ENCODE assay signal across 16 cellular contexts in genomic region chr19:40590464-40591265, GRCh38.
"Had no signal": no experiment of that assay in that cellular context is flagged by ENCODE, and none has a peak within 500 bp of the region (broad histone marks: within the 10 kb centered on the region; RNA-seq: fewer than 3 reads in every experiment).

No MANE protein-coding gene starts in this region.

- H3K4me3 ChIP-seq: adrenal gland, mucosa of descending colon, sigmoid colon had no signal

- H3K9me3 Mint-ChIP-seq: activated CD4-positive, alpha-beta memory T cell treated with anti-CD3 and anti-CD28 coated beads for 36 hours; activated naive CD4-positive, alpha-beta T cell treated with anti-CD3 and anti-CD28 coated beads for 36 hours; effector memory CD8-positive, alpha-beta T cell; naive B cell had no signal

- H3K9me3 ChIP-seq: adrenal gland, mucosa of descending colon, sigmoid colon had no signal

- H3K4me3 Mint-ChIP-seq: activated CD4-positive, alpha-beta memory T cell treated with anti-CD3 and anti-CD28 coated beads for 36 hours; activated CD8-positive, alpha-beta memory T cell treated with anti-CD3 and anti-CD28 coated beads, Interleukin-2, amount 10 ng/mL, durations not matched to agents 7 days and 5 days; activated naive CD4-positive, alpha-beta T cell treated with anti-CD3 and anti-CD28 coated beads for 36 hours; effector memory CD8-positive, alpha-beta T cell; naive B cell had no signal

- H3K27me3 Mint-ChIP-seq: activated CD4-positive, alpha-beta memory T cell treated with anti-CD3 and anti-CD28 coated beads for 36 hours; activated CD8-positive, alpha-beta memory T cell treated with anti-CD3 and anti-CD28 coated beads, Interleukin-2, amount 10 ng/mL, durations not matched to agents 7 days and 5 days had no signal

- H3K27me3 ChIP-seq: adrenal gland had no signal

- H3K27ac Mint-ChIP-seq: activated CD4-positive, alpha-beta memory T cell treated with anti-CD3 and anti-CD28 coated beads for 36 hours; activated naive CD4-positive, alpha-beta T cell treated with anti-CD3 and anti-CD28 coated beads for 36 hours had no signal

- H3K36me3 ChIP-seq: adrenal gland had no signal

- DNase-seq: activated CD4-positive, alpha-beta memory T cell treated with anti-CD3 and anti-CD28 coated beads for 36 hours; activated CD4-positive, alpha-beta T cell treated with anti-CD3 and anti-CD28 coated beads for 4 hours; activated CD8-positive, alpha-beta memory T cell treated with anti-CD3 and anti-CD28 coated beads, Interleukin-2, amount 10 ng/mL, durations not matched to agents 7 days and 5 days; activated naive CD4-positive, alpha-beta T cell treated with anti-CD3 and anti-CD28 coated beads for 36 hours; adrenal gland; dermis blood vessel endothelial cell; effector memory CD8-positive, alpha-beta T cell; foreskin fibroblast; left ventricle myocardium superior; mucosa of descending colon; naive B cell; posterior cingulate gyrus; sigmoid colon; stimulated activated CD4-positive, alpha-beta T cell treated with anti-CD3 and anti-CD28 coated beads, Interleukin-4, amount 100 ng/mL, for 24 hours; stimulated activated naive CD4-positive, alpha-beta T cell had no signal

- H3K27ac ChIP-seq: adrenal gland, epithelial cell of prostate, sigmoid colon had no signal

- H3K4me1 ChIP-seq: adrenal gland, sigmoid colon had no signal

- ATAC-seq: activated CD8-positive, alpha-beta memory T cell treated with anti-CD3 and anti-CD28 coated beads, Interleukin-2, amount 10 ng/mL, durations not matched to agents 7 days and 5 days; effector memory CD8-positive, alpha-beta T cell; left ventricle myocardium superior; mucosa of descending colon had no signal
